16 cellular contexts compared by ENCODE assay signal in genomic region chr16:68423771-68424170, GRCh38. TPM values are rescaled to one million over a fixed set of nuclear protein-coding genes. Genes with fewer than 3 reads are reported as not detected.
DNase-seq lines count a peak whose midpoint lies in the region; ATAC-seq and TF ChIP-seq lines count a peak whose summit lies in the region.
"Had no signal": no experiment of that assay in that cellular context is flagged by ENCODE, and none has a peak within 500 bp of the region (broad histone marks: within the 10 kb centered on the region; RNA-seq: fewer than 3 reads in every experiment).

No MANE protein-coding gene starts in this region.

- H3K4me2 ChIP-seq in DND-41 (ENCODE audit: insufficient read depth, low read length), result no peak overlapping the region
- no peak overlapping the region for H3K4me2 ChIP-seq in hepatocyte
- H3K4me2 ChIP-seq: GM23338 had no signal

- ATAC-seq in CD4-positive, CD25-positive, alpha-beta regulatory T cell (ENCODE audit: low read depth in 2 of 2), result no peak
- no peak for ATAC-seq in DND-41 (ENCODE audit: insufficient read depth, low read depth)
- ATAC-seq in HG03045 (IDR thresholded peaks at IDR 0.05; ENCODE audit: unreplicated experiment), result no peak
- ATAC-seq in HG03457 (IDR thresholded peaks at IDR 0.05; ENCODE audit: unreplicated experiment), result no peak
- ATAC-seq: GM23338, HCT116 had no signal

- no peaks in the 10 kb centered on the region for H3K9me2 ChIP-seq in hepatocyte (replicated peaks; ENCODE audit: insufficient read depth)

- no peaks in the 10 kb centered on the region for H3K9me3 ChIP-seq in CD4-positive, CD25-positive, alpha-beta regulatory T cell (ENCODE audit: control insufficient read depth in 2 of 2, low read length in 2 of 2)
- no peaks in the 10 kb centered on the region for H3K9me3 ChIP-seq in DND-41 (ENCODE audit: insufficient read depth, low read length, severe bottlenecking)
- no peaks in the 10 kb centered on the region for H3K9me3 ChIP-seq in hepatocyte (ENCODE audit: low read depth)
- H3K9me3 ChIP-seq: BE2C had no signal

- peaks cover 41% of the 10 kb centered on the region for H3K4me1 ChIP-seq in CD4-positive, CD25-positive, alpha-beta regulatory T cell (ENCODE audit: control insufficient read depth, insufficient read depth, low read length, poor library complexity, severe bottlenecking)
- peaks cover 41% of the 10 kb centered on the region for H3K4me1 ChIP-seq in DND-41 (ENCODE audit: insufficient read depth, low read length)
- H3K4me1 ChIP-seq in hepatocyte (ENCODE audit: insufficient read depth), result no peaks in the 10 kb centered on the region
- H3K4me1 ChIP-seq: BE2C had no signal

- H4K20me1 ChIP-seq in DND-41 (ENCODE audit: insufficient read depth, low read length), result no peaks in the 10 kb centered on the region
- no peaks in the 10 kb centered on the region for H4K20me1 ChIP-seq in hepatocyte (ENCODE audit: insufficient read depth, poor library complexity, severe bottlenecking)

- H3K27me3 ChIP-seq in CD4-positive, CD25-positive, alpha-beta regulatory T cell (ENCODE audit: control insufficient read depth, insufficient read depth, low read length), result no peaks in the 10 kb centered on the region
- H3K27me3 ChIP-seq in DND-41 (ENCODE audit: insufficient read depth, low read length, poor library complexity) (no peaks in the 10 kb centered on the region), hepatocyte (no peaks in the 10 kb centered on the region)
- H3K27me3 ChIP-seq: BE2C had no signal

- peaks cover 14 to 82% (median 31%) of the 10 kb centered on the region in 4 donors for H3K4me1 Mint-ChIP-seq in CD4-positive, CD25-positive, alpha-beta regulatory T cell

- H3K9ac ChIP-seq in DND-41 (ENCODE audit: low read depth, low read length), result no peak overlapping the region

- 0 out of 2 replicates have a peak, but pooled peaks cover 3% of the 10 kb centered on the region for H3K79me2 ChIP-seq in DND-41 (ENCODE audit: insufficient read depth, low read length)
- no peaks in the 10 kb centered on the region for H3K79me2 ChIP-seq in hepatocyte

- WGBS in hepatocyte (ENCODE audit: low lambda C conversion rate, missing lambda C conversion rate), result 79% methylated on average over 5 of the region's 5 CpGs

- H3K4me3 ChIP-seq in CD4-positive, CD25-positive, alpha-beta regulatory T cell (ENCODE audit: low read depth, low read length), result no peak overlapping the region
- no peak overlapping the region for H3K4me3 ChIP-seq in DND-41 (ENCODE audit: low read depth in 1 of 2, low read length in 2 of 2)
- H3K4me3 ChIP-seq in hepatocyte, result no peak overlapping the region
- H3K4me3 ChIP-seq: GM23338 had no signal

- H3K36me3 Mint-ChIP-seq in CD4-positive, CD25-positive, alpha-beta regulatory T cell, result peaks cover 3% of the 10 kb centered on the region
- H3K36me3 Mint-ChIP-seq: CD4-positive, alpha-beta memory T cell had no signal

- H3K4me3 Mint-ChIP-seq in CD4-positive, CD25-positive, alpha-beta regulatory T cell, result no peak overlapping the region
- H3K4me3 Mint-ChIP-seq: CD4-positive, alpha-beta memory T cell; GM23338 had no signal

- no peaks in the 10 kb centered on the region for H3K27me3 Mint-ChIP-seq in CD4-positive, CD25-positive, alpha-beta regulatory T cell
- H3K27me3 Mint-ChIP-seq: CD4-positive, alpha-beta memory T cell had no signal

- no peak overlapping the region for H3K27ac ChIP-seq in CD4-positive, CD25-positive, alpha-beta regulatory T cell (ENCODE audit: insufficient read depth, low read length, poor library complexity, severe bottlenecking)
- H3K27ac ChIP-seq in DND-41 (ENCODE audit: low read length), result peak overlapping the region; percentile 25; the same call in 1 of the 2 replicates
- H3K27ac ChIP-seq in caudate nucleus (ENCODE audit: low read depth, low read length), result peak overlapping the region; percentile 41
- no peak overlapping the region for H3K27ac ChIP-seq in hepatocyte
- H3K27ac ChIP-seq: HL-60 had no signal

- peak overlapping the region in 2 of 3 donors; percentile 71 to 84 for H3K27ac Mint-ChIP-seq in CD4-positive, CD25-positive, alpha-beta regulatory T cell
- H3K27ac Mint-ChIP-seq: GM23338 had no signal

- TF ChIP-seq CTCF in DND-41 (IDR thresholded peaks at IDR 0.05; ENCODE audit: borderline replicate concordance, extremely low read depth, low read length, poor library complexity, severe bottlenecking), result no peak
- no peak for TF ChIP-seq CTCF in hepatocyte (IDR thresholded peaks at IDR 0.05; ENCODE audit: poor library complexity)

- DNase-seq in CD4-positive, CD25-positive, alpha-beta regulatory T cell, result no peak
- DNase-seq in DND-41 (no peak), caudate nucleus (lab: John Stamatoyannopoulos, UW) (no peak), mesenteric fat pad (ENCODE audit: low spot score) (peak; percentile 47), hepatocyte (ENCODE audit: low spot score) (no peak)
- DNase-seq: BE2C; C1 segment of cervical spinal cord; CD4-positive, alpha-beta memory T cell; DMS153; DMS79; GF-D8 had no signal

- no peaks in the 10 kb centered on the region for H3K36me3 ChIP-seq in CD4-positive, CD25-positive, alpha-beta regulatory T cell (ENCODE audit: control insufficient read depth, insufficient read depth, low read length)
- H3K36me3 ChIP-seq in DND-41 (ENCODE audit: insufficient read depth, low read length) (no peaks in the 10 kb centered on the region), hepatocyte (replicated peaks; ENCODE audit: insufficient read depth, low read depth) (no peaks in the 10 kb centered on the region)
- H3K36me3 ChIP-seq: BE2C had no signal

- H3K9me3 Mint-ChIP-seq in CD4-positive, CD25-positive, alpha-beta regulatory T cell, result no peaks in the 10 kb centered on the region
- H3K9me3 Mint-ChIP-seq: GM23338 had no signal

- H2AFZ ChIP-seq in DND-41 (ENCODE audit: low read depth, low read length) (no peak overlapping the region), hepatocyte (no peak overlapping the region)
- H2AFZ ChIP-seq: GM23338 had no signal

RNA-seq across cellular contexts. Expression of gene SMPD3, which starts 24.5 kb away (rescaled TPM):
- total RNA-seq in CD4-positive, CD25-positive, alpha-beta regulatory T cell, result 16.1 TPM
- 10 to 100 TPM in 3 of 4 donors, 1 to 10 TPM in 1; 7.1 to 20.3 (median 18.6) TPM for polyA plus RNA-seq in CD4-positive, CD25-positive, alpha-beta regulatory T cell
- total RNA-seq in mesenteric fat pad (0.58 TPM), hepatocyte (6.3 and 8.4 TPM in 2 replicates)
- 5.7 and 9.5 TPM in 2 replicates for polyA plus RNA-seq in hepatocyte

Comparison
In these comparisons a context has a peak if more than half of its experiments do, and no peak if none do; other contexts are left out.
1. H3K27ac ChIP-seq: peak in DND-41 (single experiment) and caudate nucleus (single experiment); none in CD4-positive, CD25-positive, alpha-beta regulatory T cell (single experiment) and hepatocyte (single experiment).